ENCODE assay signal across 8 cellular contexts in the genomic region with DNA sequence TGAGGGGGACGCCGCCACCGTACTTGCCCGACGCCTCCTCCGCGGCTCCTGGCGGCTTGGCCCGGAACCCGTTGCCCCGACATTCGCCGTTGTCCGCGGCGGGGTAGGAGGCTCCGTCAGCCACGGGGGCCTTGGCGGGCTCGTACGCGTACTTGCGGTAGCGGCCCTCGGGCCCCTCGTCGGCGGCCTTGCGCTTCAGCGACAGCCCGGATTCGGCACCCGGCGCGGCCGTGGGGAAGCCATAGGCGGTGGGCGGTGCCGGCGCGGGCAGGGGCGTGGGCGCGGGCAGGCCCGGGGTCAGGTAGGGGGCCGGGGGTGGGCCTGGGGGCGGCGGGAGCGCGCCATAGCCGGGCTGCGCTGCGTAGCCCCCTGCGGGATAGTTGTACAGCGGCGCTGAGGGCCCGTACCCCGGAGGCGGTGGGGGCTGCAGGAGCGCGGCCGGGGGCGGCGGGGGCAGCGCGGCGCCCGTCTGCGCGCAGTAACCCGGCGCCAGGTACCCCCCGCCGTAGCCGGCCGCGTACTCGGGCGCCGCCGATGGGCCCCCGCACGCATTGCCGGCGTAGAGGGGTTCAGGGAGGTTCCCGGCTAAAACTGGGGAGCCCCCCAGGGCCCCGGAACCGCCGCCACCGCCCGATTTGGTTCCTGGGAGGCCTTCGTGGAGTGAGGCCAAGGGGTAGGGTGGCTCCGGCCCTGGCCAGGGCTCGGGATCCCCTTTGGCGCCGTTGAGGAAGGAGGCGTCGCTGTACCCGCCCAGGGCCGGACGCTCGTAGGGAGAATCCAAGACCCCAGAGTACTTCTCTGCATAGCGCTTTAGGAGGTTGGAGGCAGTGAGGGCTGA. TPM values are rescaled to one million over a fixed set of nuclear protein-coding genes. Genes with fewer than 3 reads are reported as not detected.
DNase-seq lines count a peak whose midpoint lies in the region; ATAC-seq, FAIRE-seq and TF ChIP-seq lines count a peak whose summit lies in the region.

No MANE protein-coding gene starts in this region.

- WGBS in lower leg skin, 2 donors: 43 to 65% methylated on average over 55 to 78 of the region's 103 CpGs

- FAIRE-seq in H54 (lab: Jason Lieb, UNC): no peak

- TF ChIP-seq CTCF in Loucy (conservative IDR thresholded peaks at IDR 0.05; ENCODE audit: low read length) (peak; percentile 24), lower leg skin (IDR thresholded peaks at IDR 0.05) (no peak)

- H2AFZ ChIP-seq in Loucy (ENCODE audit: low read length): peak overlapping the region; percentile 90

- peaks cover 12% of the 10 kb centered on the region for H3K4me1 Mint-ChIP-seq in central memory CD8-positive, alpha-beta T cell
- H3K4me1 Mint-ChIP-seq in naive thymus-derived CD4-positive, alpha-beta T cell: peaks cover 14 to 28% (median 17%) of the 10 kb centered on the region in 7 donors

- H3K4me2 ChIP-seq in Loucy (ENCODE audit: low read depth, low read length, poor library complexity, severe bottlenecking): peak overlapping the region; percentile 87

- peak overlapping the region; percentile 76 for H3K4me3 Mint-ChIP-seq in central memory CD8-positive, alpha-beta T cell
- peak overlapping the region in 9 of 10 donors; percentile 13 to 83 (median 60) for H3K4me3 Mint-ChIP-seq in naive thymus-derived CD4-positive, alpha-beta T cell

- peak overlapping the region; percentile 77 for H3K27ac ChIP-seq in naive thymus-derived CD4-positive, alpha-beta T cell (ENCODE audit: low read depth, low read length)

- H3K27me3 ChIP-seq in Loucy (ENCODE audit: insufficient read depth, low read length, poor library complexity, severe bottlenecking): no peaks in the 10 kb centered on the region
- no peaks in the 10 kb centered on the region for H3K27me3 ChIP-seq in naive thymus-derived CD4-positive, alpha-beta T cell (ENCODE audit: control insufficient read depth in 2 of 2, insufficient read depth in 2 of 2, low read length in 2 of 2)

- H3K4me3 ChIP-seq in Loucy (ENCODE audit: low read length, poor library complexity, severe bottlenecking) (peak overlapping the region; percentile 98), lower leg skin (ENCODE audit: low read depth, poor library complexity, severe bottlenecking) (no peak overlapping the region)
- peak overlapping the region; percentile 69 for H3K4me3 ChIP-seq in naive thymus-derived CD4-positive, alpha-beta T cell (ENCODE audit: low read length)

- H4K20me1 ChIP-seq in Loucy (ENCODE audit: insufficient read depth, low read length, poor library complexity, severe bottlenecking): peaks cover 8% of the 10 kb centered on the region

- intact Hi-C loops in naive thymus-derived CD4-positive, alpha-beta T cell (cut with micrococcal nuclease): loop anchor here (1.0 to 10.0 kb wide), 7 partner anchors 130 to 1994 kb away; partner anchors contain the start of genes ACVR1B (in 2 of the 2), ATF1 (in 1 of the 2), NCKAP5L (in 1 of the 2) and SCN8A (in 1 of the 2)
- intact Hi-C loops in lower leg skin (cut with DNase I; ENCODE audit: low total_unique reads): loop anchor here (10.0 kb wide), 1 partner anchor 397 kb away; the partner anchor contains the start of gene SLC4A8

- DNase-seq in 8988T (peak; percentile 14), H54 (ENCODE audit: insufficient read length, low spot score) (no peak), lower leg skin (ENCODE audit: low spot score in 2 of 2) (no peak), SIG-M5 treated with dmso at 0.1 percent for 504 hours (lab: John Stamatoyannopoulos, UW; ENCODE audit: unreplicated experiment) (no peak)
- no peak for DNase-seq in central memory CD8-positive, alpha-beta T cell (ENCODE audit: low spot score in 2 of 2)
- DNase-seq in naive thymus-derived CD4-positive, alpha-beta T cell: peak in 2 of 9 donors; percentile 24 to 53

- no peaks in the 10 kb centered on the region for H3K27me3 Mint-ChIP-seq in central memory CD8-positive, alpha-beta T cell
- H3K27me3 Mint-ChIP-seq in naive thymus-derived CD4-positive, alpha-beta T cell: peaks cover 0 to 31% (median 0%) of the 10 kb centered on the region in 5 donors

- H3F3A ChIP-seq in Loucy (ENCODE audit: low read depth): 0 out of 2 replicates have a peak, but pooled peaks cover 6% of the 10 kb centered on the region

- H3K9me2 ChIP-seq in Loucy (replicated peaks; ENCODE audit: low read depth, low read length): no peaks in the 10 kb centered on the region

- H3K27ac Mint-ChIP-seq in central memory CD8-positive, alpha-beta T cell (ENCODE audit: low read depth): no peak overlapping the region
- H3K27ac Mint-ChIP-seq in naive thymus-derived CD4-positive, alpha-beta T cell: peak overlapping the region in 5 of 9 donors; percentile 17 to 72 (median 56)

- H3K36me3 Mint-ChIP-seq in central memory CD8-positive, alpha-beta T cell (ENCODE audit: insufficient read depth): peaks cover 1% of the 10 kb centered on the region
- H3K36me3 Mint-ChIP-seq in naive thymus-derived CD4-positive, alpha-beta T cell: no peaks in the 10 kb centered on the region

- H3K79me2 ChIP-seq in Loucy (ENCODE audit: insufficient read depth, low read length): peaks cover 35% of the 10 kb centered on the region; the same call in 1 of the 2 replicates

- H3K4me1 ChIP-seq in Loucy (ENCODE audit: insufficient read depth, low read length, poor library complexity, severe bottlenecking): peaks cover 25% of the 10 kb centered on the region
- peaks cover 5 to 11% of the 10 kb centered on the region in 2 donors for H3K4me1 ChIP-seq in naive thymus-derived CD4-positive, alpha-beta T cell (ENCODE audit: control insufficient read depth in 2 of 2, insufficient read depth in 2 of 2, low read length in 2 of 2)

- no peaks in the 10 kb centered on the region for H3K9me3 ChIP-seq in Loucy (ENCODE audit: insufficient read depth, low read depth, low read length)
- H3K9me3 ChIP-seq in naive thymus-derived CD4-positive, alpha-beta T cell (ENCODE audit: control insufficient read depth in 2 of 3, low read length in 3 of 3): no peaks in the 10 kb centered on the region

- no peaks in the 10 kb centered on the region for H3K9me3 Mint-ChIP-seq in central memory CD8-positive, alpha-beta T cell
- H3K9me3 Mint-ChIP-seq in naive thymus-derived CD4-positive, alpha-beta T cell: no peaks in the 10 kb centered on the region

- POLR2A ChIA-PET in naive thymus-derived CD4-positive, alpha-beta T cell (lab: Charles Lee): interaction anchor here (1.0 to 1.7 kb wide), 5 partner anchors 10 to 583 kb away, joined by 3 to 12 read pairs (median 4); partner anchors contain the start of gene DAZAP2

- CTCF ChIA-PET in naive thymus-derived CD4-positive, alpha-beta T cell (lab: Charles Lee): interaction anchor here (0.7 to 1.3 kb wide), 5 partner anchors 10 to 401 kb away, joined by 3 to 4 read pairs (median 3); no protein-coding TSS in a partner anchor

- peak; percentile 15 for ATAC-seq in central memory CD8-positive, alpha-beta T cell (replicated peaks; ENCODE audit: extremely low read depth, poor library complexity, severe bottlenecking)
- peak; percentile 21 for ATAC-seq in naive thymus-derived CD4-positive, alpha-beta T cell
- ATAC-seq in GM19395 (IDR thresholded peaks at IDR 0.05; ENCODE audit: unreplicated experiment): no peak

- H3K9ac ChIP-seq in Loucy (ENCODE audit: low read depth, low read length, poor library complexity, severe bottlenecking): peak overlapping the region; percentile 99

- H3K36me3 ChIP-seq in Loucy (ENCODE audit: insufficient read depth, low read length): no peaks in the 10 kb centered on the region
- H3K36me3 ChIP-seq in naive thymus-derived CD4-positive, alpha-beta T cell (ENCODE audit: control insufficient read depth in 2 of 3, insufficient read depth in 3 of 3, low read length in 3 of 3): peaks cover 0 to 4% (median 0%) of the 10 kb centered on the region in 3 experiments

- TF ChIP-seq POLR2A in H54 (IDR thresholded peaks at IDR 0.05; ENCODE audit: low read depth, low read length) (no peak), lower leg skin (IDR thresholded peaks at IDR 0.05) (no peak)

RNA-seq across cellular contexts. Expression of gene FIGNL2, which starts 26.9 kb away (rescaled TPM):
- total RNA-seq in naive thymus-derived CD4-positive, alpha-beta T cell: 1 to 10 TPM in 4 of 5 experiments, under 1 TPM in 1; 0.22 to 2.1 (median 1.5) TPM
- polyA plus RNA-seq in naive thymus-derived CD4-positive, alpha-beta T cell: under 1 TPM in 1 of 2 donors, not detected in 1; 0.07 TPM
- total RNA-seq in lower leg skin: under 1 TPM in 3 of 4 donors, not detected in 1; 0.17 to 0.49 (median 0.29) TPM
